ENCODE assay signal across 21 cellular contexts in the genomic region with DNA sequence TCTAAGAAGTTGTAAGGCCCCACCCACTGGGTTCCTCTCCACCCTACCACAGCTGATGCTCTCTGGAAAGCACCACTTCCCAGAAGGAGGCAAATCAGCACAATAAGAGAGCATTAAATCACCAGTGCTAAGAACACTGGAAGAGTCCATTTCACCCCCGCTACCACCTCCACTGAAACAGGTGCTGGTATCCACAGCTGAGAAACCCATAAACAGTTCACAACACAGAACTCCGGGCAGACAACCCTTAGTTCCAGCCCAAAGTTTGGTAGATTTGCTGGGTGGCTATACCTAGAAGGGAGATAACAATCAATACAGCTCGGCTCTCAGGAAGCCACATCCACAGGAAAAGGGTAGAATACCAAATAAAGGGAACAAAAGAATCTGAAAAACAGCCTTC. TPM values are rescaled to one million over a fixed set of nuclear protein-coding genes. Genes with fewer than 3 reads are reported as not detected.
A peak's percentile ranks its signal among the peaks of the same experiment; 100 is the strongest.
DNase-seq lines count a peak whose midpoint lies in the region; ATAC-seq, FAIRE-seq and TF ChIP-seq lines count a peak whose summit lies in the region.
"Had no signal": no experiment of that assay in that cellular context is flagged by ENCODE, and none has a peak within 500 bp of the region (broad histone marks: within the 10 kb centered on the region; RNA-seq: fewer than 3 reads in every experiment).

No MANE protein-coding gene starts in this region.

- peaks cover 80% of the 10 kb centered on the region for H3K36me3 Mint-ChIP-seq in activated CD8-positive, alpha-beta T cell treated with anti-CD3 and anti-CD28 coated beads, Interleukin-2, amount 10 ng/mL, durations not matched to agents 7 days and 5 days (ENCODE audit: low read depth)
- peaks cover 82% of the 10 kb centered on the region for H3K36me3 Mint-ChIP-seq in activated CD8-positive, alpha-beta T cell treated with anti-CD3 and anti-CD28 coated beads for 36 hours (ENCODE audit: low read depth)
- peaks cover 83% of the 10 kb centered on the region for H3K36me3 Mint-ChIP-seq in CD8-positive, alpha-beta T cell
- H3K36me3 Mint-ChIP-seq in endothelial cell (ENCODE audit: low read depth, unreplicated experiment), result peaks cover 75% of the 10 kb centered on the region

- no peak for FAIRE-seq in frontal cortex (lab: Jason Lieb, UNC)
- FAIRE-seq: G401.6 had no signal

- CTCF ChIA-PET in activated CD8-positive, alpha-beta T cell treated with anti-CD3 and anti-CD28 coated beads, Interleukin-2, amount 10 ng/mL, durations not matched to agents 7 days and 5 days (lab: Charles Lee), result no interaction called here
- CTCF ChIA-PET in activated CD8-positive, alpha-beta T cell treated with anti-CD3 and anti-CD28 coated beads for 36 hours (lab: Charles Lee), result interaction anchor here (1.4 kb wide), 1 partner anchor 12 kb away, joined by 3 read pairs; no protein-coding TSS in a partner anchor
- CTCF ChIA-PET in CD8-positive, alpha-beta T cell (lab: Charles Lee), result no interaction called here

- H3K27me3 ChIP-seq in CD8-positive, alpha-beta T cell (ENCODE audit: insufficient read depth, low read length), result no peaks in the 10 kb centered on the region
- H3K27me3 ChIP-seq: SJSA1 had no signal

- no peak for TF ChIP-seq CTCF in activated CD8-positive, alpha-beta T cell treated with anti-CD3 and anti-CD28 coated beads for 36 hours (IDR thresholded peaks at IDR 0.05)
- TF ChIP-seq CTCF in CD8-positive, alpha-beta T cell (IDR thresholded peaks at IDR 0.05), result no peak
- TF ChIP-seq CTCF in endothelial cell (IDR thresholded peaks at IDR 0.05; ENCODE audit: unreplicated experiment), result no peak

- H3K4me3 Mint-ChIP-seq in activated CD8-positive, alpha-beta T cell treated with anti-CD3 and anti-CD28 coated beads, Interleukin-2, amount 10 ng/mL, durations not matched to agents 7 days and 5 days, result no peak overlapping the region
- no peak overlapping the region for H3K4me3 Mint-ChIP-seq in activated CD8-positive, alpha-beta T cell treated with anti-CD3 and anti-CD28 coated beads for 36 hours
- H3K4me3 Mint-ChIP-seq in CD8-positive, alpha-beta T cell, result no peak overlapping the region
- H3K4me3 Mint-ChIP-seq in endothelial cell (ENCODE audit: unreplicated experiment), result peak overlapping the region; percentile 40

- POLR2A ChIA-PET in activated CD8-positive, alpha-beta T cell treated with anti-CD3 and anti-CD28 coated beads, Interleukin-2, amount 10 ng/mL, durations not matched to agents 7 days and 5 days (lab: Charles Lee), result no interaction called here
- POLR2A ChIA-PET in activated CD8-positive, alpha-beta T cell treated with anti-CD3 and anti-CD28 coated beads for 36 hours (lab: Charles Lee), result no interaction called here
- POLR2A ChIA-PET in CD8-positive, alpha-beta T cell (lab: Charles Lee), result no interaction called here

- peaks cover 12% of the 10 kb centered on the region for H3K36me3 ChIP-seq in CD8-positive, alpha-beta T cell (ENCODE audit: insufficient read depth, low read length)

- H3K9me3 Mint-ChIP-seq in activated CD8-positive, alpha-beta T cell treated with anti-CD3 and anti-CD28 coated beads, Interleukin-2, amount 10 ng/mL, durations not matched to agents 7 days and 5 days (ENCODE audit: insufficient read depth), result peaks cover 58% of the 10 kb centered on the region
- peaks cover 58% of the 10 kb centered on the region for H3K9me3 Mint-ChIP-seq in activated CD8-positive, alpha-beta T cell treated with anti-CD3 and anti-CD28 coated beads for 36 hours
- peaks cover 56% of the 10 kb centered on the region for H3K9me3 Mint-ChIP-seq in CD8-positive, alpha-beta T cell
- H3K9me3 Mint-ChIP-seq in endothelial cell (ENCODE audit: unreplicated experiment), result peaks cover 18% of the 10 kb centered on the region

- H3K4me1 ChIP-seq in CD8-positive, alpha-beta T cell (ENCODE audit: insufficient read depth, low read length), result no peaks in the 10 kb centered on the region
- H3K4me1 ChIP-seq: SJSA1 had no signal

- peak overlapping the region; percentile 5 for H3K4me3 ChIP-seq in CD8-positive, alpha-beta T cell (ENCODE audit: low read depth, low read length)
- H3K4me3 ChIP-seq: SJSA1 had no signal

- H3K27ac ChIP-seq in CD8-positive, alpha-beta T cell (ENCODE audit: low read depth, low read length), result no peak overlapping the region
- H3K27ac ChIP-seq: C4-2B, HL-60, SJSA1 had no signal

- intact Hi-C loops in activated CD8-positive, alpha-beta T cell treated with anti-CD3 and anti-CD28 coated beads for 36 hours (cut with micrococcal nuclease), result no loop called here
- intact Hi-C loops in CD8-positive, alpha-beta T cell (cut with DNase I, micrococcal nuclease), result no loop called here

- H3K4me1 Mint-ChIP-seq in activated CD8-positive, alpha-beta T cell treated with anti-CD3 and anti-CD28 coated beads, Interleukin-2, amount 10 ng/mL, durations not matched to agents 7 days and 5 days (ENCODE audit: low read depth), result peaks cover 24% of the 10 kb centered on the region
- no peaks in the 10 kb centered on the region for H3K4me1 Mint-ChIP-seq in activated CD8-positive, alpha-beta T cell treated with anti-CD3 and anti-CD28 coated beads for 36 hours (ENCODE audit: low read depth)
- H3K4me1 Mint-ChIP-seq in CD8-positive, alpha-beta T cell (ENCODE audit: low read depth), result peaks cover 14% of the 10 kb centered on the region
- peaks cover 14% of the 10 kb centered on the region for H3K4me1 Mint-ChIP-seq in endothelial cell (ENCODE audit: unreplicated experiment)

- no peak for DNase-seq in activated CD8-positive, alpha-beta T cell treated with anti-CD3 and anti-CD28 coated beads, Interleukin-2, amount 10 ng/mL, durations not matched to agents 7 days and 5 days
- no peak for DNase-seq in activated CD8-positive, alpha-beta T cell treated with anti-CD3 and anti-CD28 coated beads for 36 hours
- no peak for DNase-seq in CD8-positive, alpha-beta T cell
- DNase-seq in KG1 (lab: John Stamatoyannopoulos, UW) (peak; percentile 11), endothelial cell (ENCODE audit: low spot score) (no peak), NCI-H1930 (lab: John Stamatoyannopoulos, UW) (no peak), frontal cortex (ENCODE audit: low spot score in 2 of 2) (no peak)
- DNase-seq: DMS153, H7, Karpas-422, NCI-H1092 treated with DMSO at 0.1 percent for 48 hours, NCI-H1436, NCI-H187, NCI-H524, NCI-H748 treated with DMSO at 0.1 percent for 48 hours, PC-3 had no signal

- no peak for ATAC-seq in activated CD8-positive, alpha-beta T cell treated with anti-CD3 and anti-CD28 coated beads, Interleukin-2, amount 10 ng/mL, durations not matched to agents 7 days and 5 days
- ATAC-seq in activated CD8-positive, alpha-beta T cell treated with anti-CD3 and anti-CD28 coated beads for 36 hours, result no peak
- no peak for ATAC-seq in CD8-positive, alpha-beta T cell
- ATAC-seq: PC-3 had no signal

- H3K27ac Mint-ChIP-seq in activated CD8-positive, alpha-beta T cell treated with anti-CD3 and anti-CD28 coated beads, Interleukin-2, amount 10 ng/mL, durations not matched to agents 7 days and 5 days, result peak overlapping the region; percentile 72
- no peak overlapping the region for H3K27ac Mint-ChIP-seq in activated CD8-positive, alpha-beta T cell treated with anti-CD3 and anti-CD28 coated beads for 36 hours
- no peak overlapping the region for H3K27ac Mint-ChIP-seq in CD8-positive, alpha-beta T cell
- peak overlapping the region; percentile 49 for H3K27ac Mint-ChIP-seq in endothelial cell (ENCODE audit: unreplicated experiment)

- H3K9me3 ChIP-seq in CD8-positive, alpha-beta T cell (ENCODE audit: low read length), result peaks cover 37% of the 10 kb centered on the region

- no peaks in the 10 kb centered on the region for H3K27me3 Mint-ChIP-seq in activated CD8-positive, alpha-beta T cell treated with anti-CD3 and anti-CD28 coated beads, Interleukin-2, amount 10 ng/mL, durations not matched to agents 7 days and 5 days (ENCODE audit: low read depth)
- H3K27me3 Mint-ChIP-seq in activated CD8-positive, alpha-beta T cell treated with anti-CD3 and anti-CD28 coated beads for 36 hours, result no peaks in the 10 kb centered on the region
- no peaks in the 10 kb centered on the region for H3K27me3 Mint-ChIP-seq in CD8-positive, alpha-beta T cell (ENCODE audit: low read depth)
- H3K27me3 Mint-ChIP-seq in endothelial cell (ENCODE audit: unreplicated experiment), result no peaks in the 10 kb centered on the region
- H3K27me3 Mint-ChIP-seq: IgD-negative memory B cell had no signal

RNA-seq across cellular contexts. Expression of gene ZNF680, which starts 34.1 kb away (rescaled TPM):
- total RNA-seq in activated CD8-positive, alpha-beta T cell treated with anti-CD3 and anti-CD28 coated beads, Interleukin-2, amount 10 ng/mL, durations not matched to agents 7 days and 5 days, result 10 to 100 TPM; 12.9 to 13.1 TPM
- 10 to 100 TPM; 13.6 to 13.7 TPM for total RNA-seq in activated CD8-positive, alpha-beta T cell treated with anti-CD3 and anti-CD28 coated beads for 36 hours
- 1 to 10 TPM; 6.8 to 8.4 TPM for total RNA-seq in CD8-positive, alpha-beta T cell
- 17.8 TPM for total RNA-seq in endothelial cell (ENCODE audit: unreplicated experiment)
- total RNA-seq in frontal cortex, result 59.1 TPM
- total RNA-seq: H7 had no signal

Comparison
In these comparisons a context has a peak if more than half of its experiments do, and no peak if none do; other contexts are left out.
1. H3K27ac Mint-ChIP-seq: peak in activated CD8-positive, alpha-beta T cell treated with anti-CD3 and anti-CD28 coated beads, Interleukin-2, amount 10 ng/mL, durations not matched to agents 7 days and 5 days (single experiment) and endothelial cell (single experiment); none in activated CD8-positive, alpha-beta T cell treated with anti-CD3 and anti-CD28 coated beads for 36 hours (single experiment) and CD8-positive, alpha-beta T cell (single experiment).